Comparison of ENCODE assay signal across 1 cellular context in genomic region chr16:19694989-19695388, GRCh38.
TF ChIP-seq lines count a peak whose summit lies in the region.

No MANE protein-coding gene starts in this region.

TF ChIP-seq in WTC11, 78 proteins besides CTCF, POLR2A, EP300 and RAD21 (continued from another document):
- TF ChIP-seq AR (CRISPR knock-in tag; IDR thresholded peaks at IDR 0.05) (no peak), GRHL2 (CRISPR knock-in tag; IDR thresholded peaks at IDR 0.05; ENCODE audit: insufficient replicate concordance, severe bottlenecking) (no peak), E2F4 (CRISPR knock-in tag; IDR thresholded peaks at IDR 0.05; ENCODE audit: borderline replicate concordance, low read depth) (no peak), PRRX2 (CRISPR knock-in tag; IDR thresholded peaks at IDR 0.05) (no peak), TEAD4 (CRISPR knock-in tag; IDR thresholded peaks at IDR 0.05) (no peak), JUN (CRISPR knock-in tag; IDR thresholded peaks at IDR 0.05) (no peak), ATF2 (CRISPR knock-in tag; IDR thresholded peaks at IDR 0.05; ENCODE audit: borderline replicate concordance, low read depth) (no peak), NFYB (CRISPR knock-in tag; conservative IDR thresholded peaks at IDR 0.05; ENCODE audit: low read depth) (no peak), ZNF138 (CRISPR knock-in tag; conservative IDR thresholded peaks at IDR 0.05) (no peak), CBFB (CRISPR knock-in tag; IDR thresholded peaks at IDR 0.05; ENCODE audit: low read depth) (no peak)
